ENCODE assay signal across 10 cellular contexts in the genomic region with DNA sequence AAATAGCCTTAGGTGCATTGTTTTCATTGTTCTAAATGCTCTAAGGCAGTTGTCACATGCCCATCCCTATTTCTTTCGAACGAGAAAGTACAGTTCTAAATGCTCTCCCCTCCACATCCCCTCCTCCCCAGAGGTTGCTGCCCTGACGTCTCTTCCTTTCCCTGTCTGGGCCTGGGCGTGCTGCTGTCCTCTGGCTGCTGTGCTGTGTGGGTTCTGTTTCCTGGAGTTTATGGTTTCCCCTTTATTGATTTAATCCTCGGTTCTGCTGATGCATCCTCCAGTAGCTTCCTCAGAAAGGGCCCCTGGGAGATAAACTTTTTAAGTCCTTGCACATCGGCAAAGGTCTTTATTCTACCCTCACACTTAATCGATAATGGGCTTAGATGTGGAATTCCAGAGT. TPM values are rescaled to one million over a fixed set of nuclear protein-coding genes. Genes with fewer than 3 reads are reported as not detected.
DNase-seq lines count a peak whose midpoint lies in the region; TF ChIP-seq lines count a peak whose summit lies in the region.
"Had no signal": no experiment of that assay in that cellular context is flagged by ENCODE, and none has a peak within 500 bp of the region (broad histone marks: within the 10 kb centered on the region; RNA-seq: fewer than 3 reads in every experiment).

No MANE protein-coding gene starts in this region.

- TF ChIP-seq CTCF in fibroblast of pulmonary artery (IDR thresholded peaks at IDR 0.05; ENCODE audit: low read length, missing control alignments): no peak

- H3K4me3 ChIP-seq in fibroblast of pulmonary artery (replicated peaks; ENCODE audit: low read depth, low read length): no peak overlapping the region
- H3K4me3 ChIP-seq: ovary, thoracic aorta had no signal

- in situ Hi-C loops in SK-MEL-5 (cut with HindIII; ENCODE audit: low pct_unique_long_range_greater_than_20kb, low sequenced_read_pairs): no loop called here

- DNase-seq in GDM1 (lab: John Stamatoyannopoulos, UW): peak; percentile 64
- DNase-seq in SK-MEL-5 (ENCODE audit: low read depth, low spot score): peak; percentile 18
- peak; percentile 16 for DNase-seq in fibroblast of pulmonary artery (ENCODE audit: low read depth)
- DNase-seq in retina: peak; percentile 52
- no peak for DNase-seq in LoVo (ENCODE audit: low spot score)
- DNase-seq in stimulated activated naive CD4-positive, alpha-beta T cell treated with Interleukin-2 at 50 U/mL for 16 hours (lab: John Stamatoyannopoulos, UW): no peak
- no peak for DNase-seq in NCI-H1048 (lab: John Stamatoyannopoulos, UW)
- DNase-seq in NCI-H2029 (lab: John Stamatoyannopoulos, UW): no peak
- DNase-seq: ovary had no signal

RNA-seq across cellular contexts. Expression of gene MVB12B, which starts 48.8 kb away (rescaled TPM):
- total RNA-seq in SK-MEL-5 (2014; rRNA removed; shearing (Covaris generic)): 3.1 and 4.0 TPM in 2 replicates
- 5.7 and 8.1 TPM in 2 replicates for polyA plus RNA-seq in SK-MEL-5 (2015; cell fraction: cytosol; rRNA removed)
- polyA plus RNA-seq in SK-MEL-5 (2015; cell fraction: nucleus; rRNA removed): 3.9 and 4.3 TPM in 2 replicates

Comparison
In these comparisons a context has a peak if more than half of its experiments do, and no peak if none do; other contexts are left out.
1. DNase-seq: peak in GDM1 (single experiment), SK-MEL-5 (single experiment), fibroblast of pulmonary artery (single experiment) and retina (single experiment); none in LoVo (single experiment), stimulated activated naive CD4-positive, alpha-beta T cell treated with Interleukin-2 at 50 U/mL for 16 hours (single experiment), NCI-H1048 (single experiment) and NCI-H2029 (single experiment).